Comparison of ENCODE assay signal across 26 cellular contexts in the genomic region with DNA sequence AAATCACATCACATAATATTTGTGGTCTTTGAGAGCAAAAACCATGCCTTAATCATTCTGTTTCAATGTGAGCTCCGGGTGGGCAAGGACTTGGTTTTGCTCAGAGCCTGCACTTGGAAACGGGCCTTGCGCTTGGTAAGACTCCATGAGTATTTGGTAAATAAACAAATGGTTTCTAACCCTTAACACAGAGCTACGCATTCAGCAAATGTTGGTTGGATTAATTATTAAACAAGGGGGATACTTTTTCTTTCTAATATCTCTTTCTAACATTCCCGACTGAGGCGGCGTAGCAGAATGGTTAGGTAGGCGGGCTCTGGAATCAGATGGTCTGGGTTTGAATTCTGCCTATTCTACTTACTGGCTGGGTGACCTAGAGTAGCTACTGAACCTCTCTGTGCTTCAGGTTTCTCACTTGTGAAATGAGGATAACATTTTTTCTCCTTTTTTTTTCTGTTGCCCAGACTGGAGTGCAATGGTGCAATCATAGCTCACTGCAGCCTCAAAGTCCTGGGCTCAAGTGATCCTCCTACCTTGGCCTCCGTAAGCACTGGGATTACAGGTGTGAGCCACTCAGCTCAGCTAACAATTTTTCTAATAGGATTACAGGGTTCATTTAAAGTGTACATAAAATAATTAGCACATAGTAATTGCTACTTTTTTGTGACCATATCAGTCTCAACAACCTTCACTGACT. TPM values are rescaled to one million over a fixed set of nuclear protein-coding genes. Genes with fewer than 3 reads are reported as not detected.
DNase-seq lines count a peak whose midpoint lies in the region; ATAC-seq, FAIRE-seq and TF ChIP-seq lines count a peak whose summit lies in the region.
"Had no signal": no experiment of that assay in that cellular context is flagged by ENCODE, and none has a peak within 500 bp of the region (broad histone marks: within the 10 kb centered on the region; RNA-seq: fewer than 3 reads in every experiment).

No MANE protein-coding gene starts in this region.

- peak overlapping the region; percentile 82 for H3K27ac ChIP-seq in right cardiac atrium (ENCODE audit: low read length)
- H3K27ac ChIP-seq in K562 (ENCODE audit: extremely low read depth, low read depth, low read length) = no peak overlapping the region
- peak overlapping the region; percentile 43 to 88 (median 86) for H3K27ac ChIP-seq in right lobe of liver
- H3K27ac ChIP-seq: BLaER1 had no signal

- no peaks in the 10 kb centered on the region for H4K20me1 ChIP-seq in K562 (replicated peaks; ENCODE audit: control insufficient read depth, insufficient read depth, low read length)
- H4K20me1 ChIP-seq: BLaER1 had no signal

- intact Hi-C loops in right cardiac atrium (cut with DNase I) (no loop called here), cardiac septum (cut with DNase I) (no loop called here), K562 (cut with micrococcal nuclease) (no loop called here), right lobe of liver (cut with DNase I) (no loop called here)

- no peak overlapping the region for H3K4me2 ChIP-seq in K562 (ENCODE audit: insufficient read depth, low read length)
- H3K4me2 ChIP-seq: BLaER1, SK-N-SH had no signal

- H3K4me1 ChIP-seq in right cardiac atrium (ENCODE audit: control insufficient read depth, insufficient read depth, low read length) = peaks cover 3% of the 10 kb centered on the region
- peaks cover 22 to 34% of the 10 kb centered on the region in 2 experiments; a peak in 4 of 5 replicates for H3K4me1 ChIP-seq in K562 (replicated peaks in 1 of 2; ENCODE audit: control insufficient read depth in 2 of 2, insufficient read depth in 2 of 2, low read length in 2 of 2)
- peaks cover 0 to 58% (median 12%) of the 10 kb centered on the region in 4 donors for H3K4me1 ChIP-seq in right lobe of liver

- CTCF ChIA-PET in K562 (lab: Yijun Ruan, JAX; ENCODE audit: low intra/inter-chr PET ratio) = no interaction called here

- no peaks in the 10 kb centered on the region for H3K79me2 ChIP-seq in K562 (ENCODE audit: control insufficient read depth, insufficient read depth, low read length)

- in situ Hi-C loops in K562 (cut with MboI) = no loop called here

- H3K9ac ChIP-seq in K562 (ENCODE audit: insufficient read depth in 1 of 2, low read depth in 2 of 2, low read length in 2 of 2) = no peak overlapping the region
- H3K9ac ChIP-seq: BLaER1, SK-N-SH had no signal

- TF ChIP-seq EP300 in K562 (IDR thresholded peaks at IDR 0.05; ENCODE audit: low read length) = no peak

- no peaks in the 10 kb centered on the region for H3K36me3 ChIP-seq in K562 (ENCODE audit: control insufficient read depth, insufficient read depth, low read length)
- no peaks in the 10 kb centered on the region for H3K36me3 ChIP-seq in right lobe of liver
- H3K36me3 ChIP-seq: BLaER1, MG63, Peyer's patch had no signal

- no peak for TF ChIP-seq RAD21 in K562 (CRISPR knock-in tag; conservative IDR thresholded peaks at IDR 0.05 in 1 of 2, IDR thresholded peaks at IDR 0.05 in 1 of 2)

- DNase-seq in right cardiac atrium (no peak), cardiac septum (ENCODE audit: low spot score) (no peak), K562 (ENCODE audit: extremely low read depth in 1 of 4, low spot score in 3 of 4) (no peak), right lobe of liver (peak in 1 of 3 donors; percentile 75), NCI-H1417 (lab: John Stamatoyannopoulos, UW) (no peak), SIG-M5 treated with dmso at 0.1 percent for 504 hours (lab: John Stamatoyannopoulos, UW; ENCODE audit: unreplicated experiment) (no peak), globus pallidus (ENCODE audit: low spot score) (no peak)
- DNase-seq: CD4-positive, alpha-beta memory T cell; DMS79; HFFc6; Kasumi-1; MG63; NCI-H1048; NCI-H146; NCI-H2029 treated with DMSO at 0.1 percent for 48 hours; NCI-H2171 treated with DMSO at 0.1 percent for 48 hours; NCI-H446 treated with DMSO at 0.1 percent for 48 hours; NCI-H69; Peyer's patch; SK-N-SH had no signal

- no peak for TF ChIP-seq POLR2A in K562 (conservative IDR thresholded peaks at IDR 0.05)
- no peak for TF ChIP-seq POLR2A in right lobe of liver (IDR thresholded peaks at IDR 0.05)

- no peak overlapping the region for H3K4me3 ChIP-seq in right cardiac atrium (ENCODE audit: low read length)
- no peak overlapping the region for H3K4me3 ChIP-seq in K562
- H3K4me3 ChIP-seq in right lobe of liver = no peak overlapping the region
- H3K4me3 ChIP-seq: BLaER1, MG63, Peyer's patch had no signal

- WGBS in right cardiac atrium = 85% methylated on average over 9 of the region's 9 CpGs
- WGBS in K562 (ENCODE audit: insufficient coverage, low coverage, missing lambda C conversion rate) = 78% methylated on average over 9 of the region's 9 CpGs
- WGBS in right lobe of liver (ENCODE audit: insufficient coverage, low coverage, low lambda C conversion rate, missing lambda C conversion rate) = 30% methylated on average over 9 of the region's 9 CpGs

- no TSS peak for BruUV-seq in K562 (replicated peaks; lab: Mats Ljungman, UMichigan)

- no peaks in the 10 kb centered on the region for H3K9me1 ChIP-seq in K562 (ENCODE audit: control insufficient read depth, insufficient read depth, low read length)

- no peak for FAIRE-seq in K562 (lab: Jason Lieb, UNC)
- FAIRE-seq: GM12892, GM18507 had no signal

- ATAC-seq in right cardiac atrium = no peak
- no peak for ATAC-seq in K562
- ATAC-seq in right lobe of liver = peak; percentile 62 to 72 (median 67)

- H3K27me3 ChIP-seq in right cardiac atrium (ENCODE audit: control insufficient read depth, insufficient read depth) = no peaks in the 10 kb centered on the region
- H3K27me3 ChIP-seq in K562 (ENCODE audit: control insufficient read depth in 2 of 2, insufficient read depth in 2 of 2, low read length in 2 of 2) = no peaks in the 10 kb centered on the region
- H3K27me3 ChIP-seq in right lobe of liver = no peaks in the 10 kb centered on the region
- H3K27me3 ChIP-seq: MG63, Peyer's patch had no signal

- no peaks in the 10 kb centered on the region for H3K9me3 ChIP-seq in right cardiac atrium (ENCODE audit: control insufficient read depth, low read length)
- no peaks in the 10 kb centered on the region for H3K9me3 ChIP-seq in K562 (replicated peaks; ENCODE audit: control insufficient read depth, insufficient read depth, low read depth, low read length)
- no peaks in the 10 kb centered on the region for H3K9me3 ChIP-seq in right lobe of liver
- H3K9me3 ChIP-seq: BLaER1, MG63, Peyer's patch, SK-N-SH had no signal

- H2AFZ ChIP-seq in K562 (ENCODE audit: low read depth, low read length) = no peak overlapping the region

- POLR2A ChIA-PET in K562 (lab: Yijun Ruan, JAX) = interaction anchor here (0.8 to 1.4 kb wide), 4 partner anchors 10 to 53 kb away, joined by 3 to 8 read pairs (median 3); no protein-coding TSS in a partner anchor

- no peak for TF ChIP-seq CTCF in K562 (IDR thresholded peaks at IDR 0.05 in 2 of 3, conservative IDR thresholded peaks at IDR 0.05 in 1 of 3; ENCODE audit: insufficient read depth in 2 of 3, low read depth in 1 of 3, low read length in 3 of 3)
- TF ChIP-seq CTCF in right lobe of liver (IDR thresholded peaks at IDR 0.05) = no peak

TF ChIP-seq in K562, 482 proteins besides CTCF, POLR2A, EP300 and RAD21 (continues in another document):
- TF ChIP-seq MEF2D (tag; conservative IDR thresholded peaks at IDR 0.05; ENCODE audit: low read depth) (no peak), SRSF3 (IDR thresholded peaks at IDR 0.05; ENCODE audit: insufficient read depth, low read length) (no peak)

RNA-seq across cellular contexts. Expression of gene FAM83F, which starts 3.4 kb away (rescaled TPM):
- total RNA-seq in right cardiac atrium (1 to 10 TPM; 4.3 to 8.5 (median 6.4) TPM), cardiac septum (2.3 TPM), K562 (2014; rRNA removed) (0.04 and 0.05 TPM in 2 replicates), K562 (2014; rRNA removed; fragmentation: Illumina TruSeq; extraction: Trizol) (0.03 and 0.04 TPM in 2 replicates), K562 (2015; rRNA removed; fragmentation: Illumina TruSeq; extraction: Trizol) (under 0.01 and 0.04 TPM in 2 replicates), K562 (2021) (0.07 and 0.13 TPM in 2 replicates), right lobe of liver (1 to 10 TPM; 1.1 to 4.5 (median 1.6) TPM)
- polyA plus RNA-seq in right cardiac atrium (3.6 TPM), K562 (2011; rRNA removed) (0.03 and 0.10 TPM in 2 replicates), K562 (2014; fragmentation: Illumina TruSeq; extraction: Trizol) (0.03 TPM in 1 of 2 replicates, not detected in the other), K562 (2014; fragmentation: Nextera tagmentation; extraction: Ambion mirVana) (under 1 TPM in 1 of 2 experiments, not detected in 1; 0.01 TPM), K562 (2014; rRNA removed) (0.04 and 0.05 TPM in 2 replicates)
- 0.04 and 0.25 TPM in 2 replicates for total RNA-seq in K562 (2011; cell fraction: chromatin; rRNA removed; ENCODE audit: low replicate concordance)
- under 0.01 and 0.17 TPM in 2 replicates for total RNA-seq in K562 (2011; cell fraction: nucleolus; rRNA removed)
- total RNA-seq in K562 (2011; cell fraction: nucleoplasm; rRNA removed) = 0.07 and 0.15 TPM in 2 replicates
- polyA plus RNA-seq in K562 (2011; cell fraction: cytosol; rRNA removed) = 0.01 and 0.03 TPM in 2 replicates
- polyA plus RNA-seq in K562 (2011; cell fraction: nucleus; rRNA removed) = 0.03 and 0.18 TPM in 2 replicates
- 0.01 and 0.07 TPM in 2 replicates for polyA plus RNA-seq in K562 (2012)
- 0.06 and 0.07 TPM in 2 replicates for polyA minus RNA-seq in K562 (2011; rRNA and poly(A)+ RNA removed)
- not detected in 2 replicates for polyA minus RNA-seq in K562 (2011; cell fraction: cytosol; rRNA and poly(A)+ RNA removed)
- 0.11 and 0.67 TPM in 2 replicates for polyA minus RNA-seq in K562 (2011; cell fraction: nucleus; rRNA and poly(A)+ RNA removed)
- total RNA-seq: A673, HFFc6 had no signal
- polyA plus RNA-seq: CD4-positive, alpha-beta memory T cell; IgD-negative memory B cell; SK-N-SH had no signal

RNA-seq across cellular contexts. Expression of gene TMA7B, which starts 31.1 kb away (rescaled TPM):
- total RNA-seq in right cardiac atrium = under 1 TPM in 1 of 4 donors, not detected in 3; 0.31 TPM
- 0.09 TPM for polyA plus RNA-seq in right cardiac atrium
- total RNA-seq in cardiac septum = not detected
- total RNA-seq in K562 (2011; cell fraction: chromatin; rRNA removed; ENCODE audit: low replicate concordance) = 16.1 and 33.1 TPM in 2 replicates
- total RNA-seq in K562 (2011; cell fraction: nucleolus; rRNA removed) = 8.2 and 8.4 TPM in 2 replicates
- total RNA-seq in K562 (2011; cell fraction: nucleoplasm; rRNA removed) = 15.8 and 17.9 TPM in 2 replicates
- 12.0 and 14.2 TPM in 2 replicates for total RNA-seq in K562 (2014; rRNA removed)
- total RNA-seq in K562 (2014; rRNA removed; fragmentation: Illumina TruSeq; extraction: Trizol) = 13.9 and 17.0 TPM in 2 replicates
- total RNA-seq in K562 (2015; rRNA removed; fragmentation: Illumina TruSeq; extraction: Trizol) = 5.3 and 5.6 TPM in 2 replicates
- total RNA-seq in K562 (2021) = 11.2 and 12.8 TPM in 2 replicates
- polyA plus RNA-seq in K562 (2011; rRNA removed) = 3.2 and 10.9 TPM in 2 replicates
- 1.0 and 1.5 TPM in 2 replicates for polyA plus RNA-seq in K562 (2011; cell fraction: cytosol; rRNA removed)
- 1.7 and 4.9 TPM in 2 replicates for polyA plus RNA-seq in K562 (2011; cell fraction: nucleus; rRNA removed)
- 4.9 and 8.2 TPM in 2 replicates for polyA plus RNA-seq in K562 (2012)
- polyA plus RNA-seq in K562 (2014; fragmentation: Illumina TruSeq; extraction: Trizol) = 9.4 and 11.8 TPM in 2 replicates
- 1 to 10 TPM; 5.7 to 8.7 TPM for polyA plus RNA-seq in K562 (2014; fragmentation: Nextera tagmentation; extraction: Ambion mirVana)
- polyA plus RNA-seq in K562 (2014; rRNA removed) = 13.2 and 14.5 TPM in 2 replicates
- 4.7 and 10.9 TPM in 2 replicates for polyA minus RNA-seq in K562 (2011; rRNA and poly(A)+ RNA removed)
- 1.0 and 3.1 TPM in 2 replicates for polyA minus RNA-seq in K562 (2011; cell fraction: cytosol; rRNA and poly(A)+ RNA removed)
- 2.2 and 2.6 TPM in 2 replicates for polyA minus RNA-seq in K562 (2011; cell fraction: nucleus; rRNA and poly(A)+ RNA removed)
- total RNA-seq in right lobe of liver = under 1 TPM in 1 of 6 experiments, not detected in 5; 0.20 TPM
- total RNA-seq: A673, H7, HFFc6, Peyer's patch had no signal
- polyA plus RNA-seq: SK-N-SH had no signal

Comparison
In these comparisons a context has a peak if more than half of its experiments do, and no peak if none do; other contexts are left out.
1. ATAC-seq: peak in right lobe of liver (4 of 4); none in right cardiac atrium (0 of 2) and K562 (single experiment).